ENCODE assay signal across 9 cellular contexts in the genomic region with DNA sequence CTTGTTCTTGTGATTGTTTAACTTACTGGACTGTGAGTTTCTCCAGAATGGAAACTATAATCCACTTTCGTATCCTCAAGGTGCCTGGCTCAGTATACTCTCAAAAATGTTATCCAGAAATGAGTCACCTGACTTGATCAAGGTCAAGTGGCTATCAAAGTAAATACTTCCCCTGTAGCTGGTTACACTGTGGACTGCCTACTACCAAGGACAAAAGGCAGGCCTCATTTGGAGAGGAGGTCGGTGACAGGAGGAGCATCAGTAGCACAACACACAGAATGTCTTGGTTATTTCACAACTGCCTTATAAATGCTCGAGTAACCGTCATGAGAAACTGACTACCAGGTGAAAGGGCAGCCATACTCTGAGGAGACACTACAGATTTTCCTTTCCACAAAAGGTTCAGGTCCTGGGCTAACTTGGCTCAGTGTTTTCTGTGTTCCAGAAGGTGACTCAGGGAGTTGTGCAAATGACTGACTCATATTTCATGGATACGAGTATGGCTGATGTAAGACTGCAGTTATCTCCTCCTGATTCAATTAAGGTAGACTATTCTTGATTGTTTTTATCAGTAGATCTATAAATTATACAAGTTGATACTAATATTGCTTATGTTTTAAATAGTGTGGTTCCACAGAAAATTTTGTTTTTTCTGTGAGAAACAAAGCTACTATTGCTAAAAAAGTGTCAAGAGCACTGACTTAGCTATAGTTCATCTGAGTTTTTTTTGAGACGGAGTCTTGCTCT. TPM values are rescaled to one million over a fixed set of nuclear protein-coding genes. Genes with fewer than 3 reads are reported as not detected.
DNase-seq lines count a peak whose midpoint lies in the region; ATAC-seq, FAIRE-seq and TF ChIP-seq lines count a peak whose summit lies in the region.
"Had no signal": no experiment of that assay in that cellular context is flagged by ENCODE, and none has a peak within 500 bp of the region (broad histone marks: within the 10 kb centered on the region; RNA-seq: fewer than 3 reads in every experiment).

No MANE protein-coding gene starts in this region.

- H3K27ac ChIP-seq in brain microvascular endothelial cell (peak overlapping the region; percentile 71), mesodermal cell (ENCODE audit: low read depth, low read length, severe bottlenecking) (peak overlapping the region; percentile 6), MM.1S (ENCODE audit: low read length) (no peak overlapping the region)
- H3K27ac ChIP-seq: neutrophil had no signal

- H3K9me3 ChIP-seq in mesodermal cell (ENCODE audit: control insufficient read depth, low read length) (no peaks in the 10 kb centered on the region), MM.1S (replicated peaks; ENCODE audit: insufficient read depth, low read length) (no peaks in the 10 kb centered on the region)
- H3K9me3 ChIP-seq: neutrophil had no signal

- H3K27me3 ChIP-seq in brain microvascular endothelial cell (replicated peaks) (no peaks in the 10 kb centered on the region), MM.1S (replicated peaks; ENCODE audit: insufficient read depth, low read length) (no peaks in the 10 kb centered on the region)
- H3K27me3 ChIP-seq: neutrophil had no signal

- H3K9ac ChIP-seq in MM.1S (ENCODE audit: low read length), result no peak overlapping the region

- in situ Hi-C loops in brain microvascular endothelial cell (cut with HindIII; ENCODE audit: low pct_ligation_motif_present, low sequenced_read_pairs), result no loop called here

- no peak for ATAC-seq in HG03469 (IDR thresholded peaks at IDR 0.05; ENCODE audit: unreplicated experiment)

- peak; percentile 87 for FAIRE-seq in HTR-8/SVneo (lab: Jason Lieb, UNC)

- no peak overlapping the region for H2AFZ ChIP-seq in MM.1S (ENCODE audit: low read length)

- H3K4me3 ChIP-seq in AG09309 (ENCODE audit: control insufficient read depth, low read depth, low read length), result no peak overlapping the region
- H3K4me3 ChIP-seq in brain microvascular endothelial cell (ENCODE audit: low read depth, low read length), result no peak overlapping the region
- no peak overlapping the region for H3K4me3 ChIP-seq in mesodermal cell (ENCODE audit: extremely low read depth, insufficient read depth, low read length, poor library complexity, severe bottlenecking)
- H3K4me3 ChIP-seq in MM.1S (ENCODE audit: low read length), result no peak overlapping the region

- no peak overlapping the region for H3K4me2 ChIP-seq in MM.1S (ENCODE audit: low read depth, low read length)

- TF ChIP-seq CTCF in AG09309 (IDR thresholded peaks at IDR 0.05; ENCODE audit: control insufficient read depth, insufficient read depth, low read depth, low read length, missing control alignments) (no peak), brain microvascular endothelial cell (IDR thresholded peaks at IDR 0.05; ENCODE audit: low read depth, low read length, missing control alignments) (no peak), MM.1S (IDR thresholded peaks at IDR 0.05; ENCODE audit: low read length) (no peak)

- peaks cover 70% of the 10 kb centered on the region for H3K79me2 ChIP-seq in MM.1S (ENCODE audit: low read length)

- peak; percentile 67 for DNase-seq in AG09309 (ENCODE audit: low read depth)
- peak; percentile 72 for DNase-seq in HTR-8/SVneo (ENCODE audit: insufficient read length, low spot score)
- peak; percentile 92 for DNase-seq in brain microvascular endothelial cell
- DNase-seq in NCI-H1092 treated with DMSO at 0.1 percent for 48 hours (lab: John Stamatoyannopoulos, UW), result no peak
- DNase-seq in GM19238 (ENCODE audit: insufficient read length, low spot score), result no peak
- DNase-seq in MM.1S, result no peak

- no peaks in the 10 kb centered on the region for H4K20me1 ChIP-seq in MM.1S (ENCODE audit: insufficient read depth, low read length)

- H3K4me1 ChIP-seq in mesodermal cell (ENCODE audit: control insufficient read depth, insufficient read depth, low read length, poor library complexity, severe bottlenecking), result peaks cover 7% of the 10 kb centered on the region
- peaks cover 5% of the 10 kb centered on the region; the same call in 1 of the 2 replicates for H3K4me1 ChIP-seq in MM.1S (ENCODE audit: low read length)

- no peaks in the 10 kb centered on the region for H3K36me3 ChIP-seq in brain microvascular endothelial cell (replicated peaks)
- H3K36me3 ChIP-seq in mesodermal cell (ENCODE audit: control insufficient read depth, insufficient read depth, low read length), result peaks cover 25% of the 10 kb centered on the region
- H3K36me3 ChIP-seq in MM.1S (replicated peaks; ENCODE audit: insufficient read depth, low read length), result no peaks in the 10 kb centered on the region

- H3F3A ChIP-seq in MM.1S (ENCODE audit: insufficient read depth, low read length), result no peaks in the 10 kb centered on the region

- 97 to 100% methylated on average over 5 to 6 of the region's 6 CpGs for WGBS in mesodermal cell (ENCODE audit: insufficient coverage in 2 of 2), 2 experiments

- H3K9me2 ChIP-seq in MM.1S (replicated peaks; ENCODE audit: insufficient read depth, low read length), result no peaks in the 10 kb centered on the region

RNA-seq across cellular contexts. Expression of gene CCNY, which starts 4.2 kb away (rescaled TPM):
- 61.6 TPM for polyA plus RNA-seq in mesodermal cell (2013, experiment 1 of 2)
- polyA plus RNA-seq in mesodermal cell (2013, experiment 2 of 2), result 57.3 TPM

Comparison
In these comparisons a context has a peak if more than half of its experiments do, and no peak if none do; other contexts are left out.
1. DNase-seq: peak in AG09309 (single experiment), HTR-8/SVneo (single experiment) and brain microvascular endothelial cell (single experiment); none in NCI-H1092 treated with DMSO at 0.1 percent for 48 hours (single experiment), GM19238 (single experiment) and MM.1S (single experiment).